ENCODE assay signal across 8 cellular contexts in the genomic region with DNA sequence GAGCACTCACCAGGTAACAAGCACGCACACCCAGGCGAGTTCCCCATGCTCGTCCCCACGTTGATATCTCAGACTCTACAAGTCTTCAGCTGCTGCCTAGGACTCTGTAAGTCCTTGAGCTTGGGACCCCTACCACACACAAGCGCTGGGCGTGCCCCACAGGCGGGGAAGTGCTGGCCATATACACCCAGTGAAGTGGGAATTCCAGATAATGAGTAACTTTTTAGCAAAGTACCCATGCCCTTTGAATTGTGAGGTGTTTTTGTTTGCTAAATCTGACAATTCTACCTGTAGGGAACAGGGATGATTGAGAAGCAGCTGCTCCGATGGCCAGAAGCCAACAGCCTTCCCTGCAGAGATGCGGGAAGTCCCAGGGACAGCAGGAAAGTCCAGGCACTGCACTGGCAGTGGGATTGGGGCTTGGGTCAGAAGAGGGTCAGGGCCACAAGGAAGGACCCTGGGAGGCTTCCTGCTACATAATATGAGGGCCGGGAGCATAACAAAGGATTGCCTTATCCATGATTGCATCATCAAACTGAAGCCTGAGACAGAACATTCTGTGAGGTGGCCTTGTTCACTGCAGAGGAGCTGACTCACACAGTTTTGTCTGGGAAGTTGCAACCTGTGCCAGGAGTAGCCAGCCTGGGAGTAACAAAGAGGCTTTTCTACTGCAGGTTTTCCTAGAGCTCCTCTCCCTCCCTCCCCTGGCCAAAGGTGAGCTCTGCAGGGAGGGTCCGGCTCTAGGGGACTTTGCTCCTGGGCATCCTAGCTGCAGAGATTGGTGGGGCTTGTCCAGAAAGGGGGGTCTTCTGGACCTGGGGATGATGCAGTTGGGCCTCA. TPM values are rescaled to one million over a fixed set of nuclear protein-coding genes. Genes with fewer than 3 reads are reported as not detected.
DNase-seq lines count a peak whose midpoint lies in the region; ATAC-seq and TF ChIP-seq lines count a peak whose summit lies in the region.

No MANE protein-coding gene starts in this region.

- DNase-seq in GM03348 (ENCODE audit: low spot score) (peak; percentile 88), SW480 (ENCODE audit: low spot score) (peak; percentile 98), Right ventricle myocardium superior (peak; percentile 76), psoas muscle (peak; percentile 68 to 81), SKM-1 (lab: John Stamatoyannopoulos, UW; ENCODE audit: unreplicated experiment) (no peak), activated gamma-delta T cell (lab: John Stamatoyannopoulos, UW) (no peak)
- no peak for DNase-seq in activated T-cell treated with anti-CD3 and anti-CD28 coated beads, Interleukin-2, amount 50 U/mL, for 1 hour

- H3K9me3 ChIP-seq in psoas muscle, result no peaks in the 10 kb centered on the region

- no peak for TF ChIP-seq CTCF in psoas muscle (IDR thresholded peaks at IDR 0.05)

- H3K4me1 ChIP-seq in psoas muscle, result peaks cover 15% of the 10 kb centered on the region

- peak overlapping the region; percentile 65 for H3K27ac ChIP-seq in psoas muscle

- intact Hi-C loops in Right ventricle myocardium superior (cut with DNase I), result no loop called here
- intact Hi-C loops in psoas muscle (cut with DNase I), result no loop called here

- no peaks in the 10 kb centered on the region for H3K27me3 ChIP-seq in psoas muscle (ENCODE audit: insufficient read depth in 3 of 3, low read length in 2 of 3)

- H3K4me3 ChIP-seq in psoas muscle, result no peak overlapping the region

- peak; percentile 67 for ATAC-seq in Right ventricle myocardium superior (ENCODE audit: poor library complexity)
- ATAC-seq in psoas muscle, result peak; percentile 79 to 88 (median 84)
- no peak for ATAC-seq in GM19035 (IDR thresholded peaks at IDR 0.05; ENCODE audit: unreplicated experiment)

- 59 to 68% (median 65%) methylated on average over 11 of the region's 11 CpGs for WGBS in psoas muscle, 3 donors

- no peaks in the 10 kb centered on the region for H3K36me3 ChIP-seq in psoas muscle (ENCODE audit: insufficient read depth in 1 of 2, low read depth in 1 of 2)

RNA-seq across cellular contexts. Expression of gene SERPINA3, which starts 13.2 kb away (rescaled TPM):
- 55.2 TPM for total RNA-seq in Right ventricle myocardium superior
- total RNA-seq in psoas muscle, result 1,000 to 10,000 TPM in 1 of 4 donors, 100 to 1,000 TPM in 1, 10 to 100 TPM in 1, 1 to 10 TPM in 1; 5.5 to 1,141 (median 125) TPM
- polyA plus RNA-seq in psoas muscle, result 100 to 1,000 TPM in 2 of 3 donors, 10 to 100 TPM in 1; 45.7 to 360 (median 186) TPM

RNA-seq across cellular contexts. Expression of gene SERPINA5, which starts 17.8 kb away (rescaled TPM):
- total RNA-seq in Right ventricle myocardium superior (2.7 TPM), psoas muscle (10 to 100 TPM in 3 of 4 donors, 1 to 10 TPM in 1; 7.2 to 59.7 (median 24.9) TPM)
- polyA plus RNA-seq in psoas muscle, result 100 to 1,000 TPM in 1 of 3 donors, 1 to 10 TPM in 2; 2.6 to 107 (median 4.2) TPM

RNA-seq across cellular contexts. Expression of gene SERPINA4, which starts 37.8 kb away (rescaled TPM):
- not detected for total RNA-seq in Right ventricle myocardium superior
- not detected for total RNA-seq in psoas muscle
- polyA plus RNA-seq in psoas muscle, result not detected

Comparison
In these comparisons a context has a peak if more than half of its experiments do, and no peak if none do; other contexts are left out.
1. DNase-seq: peak in GM03348 (single experiment), SW480 (single experiment), Right ventricle myocardium superior (single experiment) and psoas muscle (2 of 2); none in SKM-1 (single experiment), activated T-cell treated with anti-CD3 and anti-CD28 coated beads, Interleukin-2, amount 50 U/mL, for 1 hour (single experiment) and activated gamma-delta T cell (single experiment).